Comparison of ENCODE assay signal across 1 cellular context in the genomic region with DNA sequence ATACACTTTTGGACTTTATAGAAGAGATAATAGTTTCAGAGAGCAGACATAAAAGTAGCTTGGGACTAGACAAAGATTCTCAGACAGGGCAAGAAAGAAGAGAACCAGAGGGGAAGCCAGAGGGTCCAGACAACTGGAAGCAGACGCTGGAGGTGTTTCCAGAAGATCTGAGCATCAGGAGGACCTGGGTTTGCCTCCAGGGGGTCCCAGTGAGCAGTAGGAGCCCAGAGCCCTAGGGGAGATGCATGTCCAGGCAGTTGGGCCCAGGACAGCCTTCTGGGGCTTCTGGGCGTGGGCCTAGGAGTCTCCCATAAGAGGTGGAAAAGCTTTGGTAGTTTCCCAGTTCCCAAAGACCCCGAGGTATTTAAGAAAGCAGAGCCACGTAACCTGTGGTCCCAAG.
TF ChIP-seq lines count a peak whose summit lies in the region.

No MANE protein-coding gene starts in this region.

TF ChIP-seq in GM12878, 131 proteins besides CTCF, POLR2A, EP300 and RAD21:
- TF ChIP-seq TCF7 (IDR thresholded peaks at IDR 0.05; ENCODE audit: borderline replicate concordance) (no peak), KAT2A (conservative IDR thresholded peaks at IDR 0.05; ENCODE audit: control insufficient read depth, low read depth, low read length) (no peak), PAX5 (IDR thresholded peaks at IDR 0.05; ENCODE audit: borderline replicate concordance, low read depth, low read length) (no peak), RAD51 (IDR thresholded peaks at IDR 0.05) (no peak), ZNF24 (IDR thresholded peaks at IDR 0.05) (no peak)
